ENCODE assay signal across 8 cellular contexts in the genomic region with DNA sequence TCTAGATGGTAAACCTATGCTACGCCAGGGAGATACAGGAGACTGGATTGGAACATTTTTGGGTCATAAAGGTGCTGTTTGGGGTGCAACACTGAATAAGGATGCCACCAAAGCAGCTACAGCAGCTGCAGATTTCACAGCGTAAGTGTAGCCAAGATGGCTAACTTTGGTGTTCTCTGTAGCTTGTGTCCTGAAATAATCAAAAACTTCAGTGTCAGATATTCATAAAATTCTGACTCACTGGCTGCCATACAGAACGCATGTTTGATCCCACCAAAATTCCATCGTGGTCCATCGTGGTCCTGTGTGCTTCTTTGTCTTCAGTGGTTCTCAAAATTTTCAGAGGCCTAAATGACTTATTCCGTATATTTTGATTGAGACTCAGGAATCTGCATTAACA. TPM values are rescaled to one million over a fixed set of nuclear protein-coding genes. Genes with fewer than 3 reads are reported as not detected.
DNase-seq lines count a peak whose midpoint lies in the region; ATAC-seq, FAIRE-seq and TF ChIP-seq lines count a peak whose summit lies in the region.

No MANE protein-coding gene starts in this region.

- H3K36me3 ChIP-seq in OCI-LY7 (ENCODE audit: insufficient read depth, low read length), result peaks cover 52% of the 10 kb centered on the region

- H3K4me3 ChIP-seq in OCI-LY7 (ENCODE audit: low read depth, low read length, poor library complexity, severe bottlenecking) (peak overlapping the region; percentile 94), epithelial cell of esophagus (ENCODE audit: low read length) (peak overlapping the region; percentile 96)

- no TSS peak for BruUV-seq in OCI-LY7 (replicated peaks; lab: Mats Ljungman, UMichigan)

- peak overlapping the region; percentile 93 for H3K4me2 ChIP-seq in OCI-LY7 (ENCODE audit: low read length)

- H3K9me3 ChIP-seq in OCI-LY7 (ENCODE audit: low read length), result no peaks in the 10 kb centered on the region

- no peaks in the 10 kb centered on the region for H3K9me3 Mint-ChIP-seq in osteocyte (ENCODE audit: unreplicated experiment)

- TF ChIP-seq CTCF in D721Med (IDR thresholded peaks at IDR 0.05; ENCODE audit: insufficient read depth, missing control alignments) (no peak), OCI-LY7 (conservative IDR thresholded peaks at IDR 0.05; ENCODE audit: low read length) (no peak), epithelial cell of esophagus (IDR thresholded peaks at IDR 0.05; ENCODE audit: insufficient read depth, low read depth, low read length, missing control alignments) (no peak), osteocyte (IDR thresholded peaks at IDR 0.05) (no peak)

- CTCF ChIA-PET in OCI-LY7 (lab: Charles Lee; ENCODE audit: unreplicated experiment), result no interaction called here

- H3K4me3 Mint-ChIP-seq in osteocyte (ENCODE audit: unreplicated experiment), result peak overlapping the region; percentile 95

- H3K27me3 Mint-ChIP-seq in osteocyte (ENCODE audit: unreplicated experiment), result no peaks in the 10 kb centered on the region

- peaks cover 18% of the 10 kb centered on the region for H3K4me1 ChIP-seq in OCI-LY7 (ENCODE audit: insufficient read depth, low read length, poor library complexity, severe bottlenecking)

- FAIRE-seq in D721Med (lab: Jason Lieb, UNC), result peak; percentile 63

- peaks cover 9% of the 10 kb centered on the region for H3K36me3 Mint-ChIP-seq in osteocyte (ENCODE audit: unreplicated experiment)

- H3K4me1 Mint-ChIP-seq in osteocyte (ENCODE audit: unreplicated experiment), result peaks cover 62% of the 10 kb centered on the region

- no peak for DNase-seq in D721Med (ENCODE audit: insufficient read length, low spot score)
- peak; percentile 27 for DNase-seq in OCI-LY7 (ENCODE audit: low spot score)
- no peak for DNase-seq in epithelial cell of esophagus (ENCODE audit: low read depth)
- no peak for DNase-seq in osteocyte (ENCODE audit: extremely low spot score, unreplicated experiment)
- DNase-seq in SIG-M5 (lab: John Stamatoyannopoulos, UW), result no peak
- DNase-seq in posterior cingulate gyrus, result no peak

- POLR2A ChIA-PET in OCI-LY7 (lab: Charles Lee), result interaction anchor here (0.8 to 2.3 kb wide), 10 partner anchors 14 to 284 kb away, joined by 3 to 25 read pairs (median 3); partner anchors contain the start of gene DERA

- peaks cover 5% of the 10 kb centered on the region; the same call in 1 of the 2 replicates for H3K9me2 ChIP-seq in OCI-LY7 (ENCODE audit: insufficient read depth, low read length)

- ATAC-seq in HG03354 (IDR thresholded peaks at IDR 0.05; ENCODE audit: poor library complexity, severe bottlenecking, unreplicated experiment), result no peak
- ATAC-seq in HG02870 (IDR thresholded peaks at IDR 0.05; ENCODE audit: unreplicated experiment), result no peak

- no peak overlapping the region for H2AFZ ChIP-seq in OCI-LY7 (ENCODE audit: low read length)

- H4K20me1 ChIP-seq in OCI-LY7 (ENCODE audit: insufficient read depth, low read length), result peaks cover 32% of the 10 kb centered on the region

- H3K27ac Mint-ChIP-seq in osteocyte (ENCODE audit: unreplicated experiment), result peak overlapping the region; percentile 100

- no peak overlapping the region for H3K27ac ChIP-seq in OCI-LY7 (ENCODE audit: low read depth, low read length, poor library complexity, severe bottlenecking)

- intact Hi-C loops in OCI-LY7 (cut with micrococcal nuclease; ENCODE audit: unreplicated experiment) (loop anchor here (5.0 to 10.0 kb wide), 3 partner anchors 109 to 1109 kb away; a partner anchor contains a TSS), posterior cingulate gyrus (cut with DNase I) (no loop called here)

- H3K79me2 ChIP-seq in OCI-LY7 (ENCODE audit: insufficient read depth, low read depth, low read length), result peaks cover 63% of the 10 kb centered on the region

RNA-seq across cellular contexts. Expression of gene STRAP, which starts 1.3 kb away (rescaled TPM):
- total RNA-seq in OCI-LY7 (2014; rRNA removed; shearing (Covaris generic)), result 43.1 and 45.5 TPM in 2 replicates
- total RNA-seq in OCI-LY7 (2022) (99.5 and 107 TPM in 2 replicates), osteocyte (132 and 136 TPM in 2 replicates)

RNA-seq across cellular contexts. Expression of gene DERA, which starts 27.6 kb away (rescaled TPM):
- 54.9 and 68.6 TPM in 2 replicates for total RNA-seq in OCI-LY7 (2014; rRNA removed; shearing (Covaris generic))
- total RNA-seq in OCI-LY7 (2022), result 87.2 and 103 TPM in 2 replicates
- total RNA-seq in osteocyte, result 28.4 and 29.8 TPM in 2 replicates
